In the genomic region with DNA sequence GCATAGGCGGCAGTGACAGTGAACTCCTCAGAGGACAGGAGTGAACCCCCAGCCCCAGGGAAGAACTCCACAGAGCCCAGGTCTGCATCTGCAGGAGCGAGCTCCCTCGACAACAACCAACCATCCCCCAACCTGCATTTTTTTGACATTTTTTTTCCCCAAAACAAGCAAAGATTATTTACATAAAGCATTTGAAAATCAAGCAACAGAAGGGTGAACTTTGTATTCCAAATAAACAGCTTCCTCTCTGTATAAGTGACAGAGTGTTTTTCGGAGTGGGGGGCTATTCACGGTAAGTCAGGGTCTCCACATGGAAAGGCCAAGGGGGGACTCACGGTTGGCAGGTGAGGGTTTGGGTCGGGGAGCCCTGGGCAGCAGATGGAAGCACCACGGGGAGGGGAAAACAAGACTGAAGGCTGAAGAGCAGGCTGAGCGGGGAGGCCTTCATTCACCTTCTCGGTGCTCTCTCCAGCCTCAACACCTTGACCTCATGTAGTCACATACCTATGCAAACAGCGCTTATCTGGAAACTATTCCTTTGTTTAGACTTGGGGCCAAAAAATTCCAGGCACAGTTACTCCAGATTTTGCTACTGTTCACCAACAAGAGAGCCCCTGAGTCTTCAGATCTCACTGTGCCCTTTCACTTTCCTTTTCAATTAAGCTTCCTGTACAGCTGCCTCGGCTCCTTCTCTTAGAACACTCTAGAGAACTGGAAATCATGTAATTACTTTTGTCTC, we compare ENCODE assay signal across 8 cellular contexts. TPM values are rescaled to one million over a fixed set of nuclear protein-coding genes. Genes with fewer than 3 reads are reported as not detected.
DNase-seq lines count a peak whose midpoint lies in the region; ATAC-seq and TF ChIP-seq lines count a peak whose summit lies in the region.

No MANE protein-coding gene starts in this region.

- H3K27ac ChIP-seq in CD4-positive, alpha-beta T cell (ENCODE audit: low read depth, low read length): peak overlapping the region; percentile 75

- intact Hi-C loops in CD4-positive, alpha-beta T cell (cut with DNase I, micrococcal nuclease): loop anchor here (1.0 to 5.0 kb wide), 6 partner anchors 47 to 191 kb away; partner anchors contain the start of genes PRDM15 (in 2 of the 2) and ZBTB21 (in 2 of the 2)

- CTCF ChIA-PET in CD4-positive, alpha-beta T cell (lab: Charles Lee): interaction anchor here (0.9 to 1.8 kb wide), 3 partner anchors 10 to 191 kb away, joined by 5 to 7 read pairs (median 7); no protein-coding TSS in a partner anchor

- peak overlapping the region; percentile 95 for H3K27ac Mint-ChIP-seq in CD4-positive, alpha-beta T cell

- peaks cover 15% of the 10 kb centered on the region for H3K36me3 Mint-ChIP-seq in CD4-positive, alpha-beta T cell (ENCODE audit: low read depth)

- peak; percentile 92 for ATAC-seq in CD4-positive, alpha-beta T cell (ENCODE audit: poor library complexity)
- ATAC-seq in GM19463 (IDR thresholded peaks at IDR 0.05; ENCODE audit: unreplicated experiment): peak; percentile 44
- peak; percentile 69 for ATAC-seq in omental fat pad (ENCODE audit: low FRiP score)

- TF ChIP-seq CTCF in CD4-positive, alpha-beta T cell (IDR thresholded peaks at IDR 0.05): no peak
- no peak for TF ChIP-seq CTCF in omental fat pad (IDR thresholded peaks at IDR 0.05)

- H3K4me3 Mint-ChIP-seq in CD4-positive, alpha-beta T cell: peak overlapping the region; percentile 90

- H3K27me3 ChIP-seq in CD4-positive, alpha-beta T cell (ENCODE audit: control insufficient read depth, insufficient read depth, low read length): no peaks in the 10 kb centered on the region

- peaks cover 55% of the 10 kb centered on the region for H3K4me1 Mint-ChIP-seq in CD4-positive, alpha-beta T cell (ENCODE audit: low read depth)

- DNase-seq in CD4-positive, alpha-beta T cell: peak in 7 of 10 experiments; percentile 1 to 27 (median 9)
- peak; percentile 78 for DNase-seq in M059J (ENCODE audit: low read depth)
- DNase-seq in activated T-cell treated with anti-CD3 and anti-CD28 coated beads for 4 hours: peak; percentile 18
- peak; percentile 79 for DNase-seq in fibroblast of peridontal ligament (ENCODE audit: extremely low read depth)
- no peak for DNase-seq in omental fat pad (ENCODE audit: low spot score)
- no peak for DNase-seq in cortex of kidney (lab: John Stamatoyannopoulos, UW)
- no peak for DNase-seq in NCI-H146 (lab: John Stamatoyannopoulos, UW)

- POLR2A ChIA-PET in CD4-positive, alpha-beta T cell (lab: Charles Lee): interaction anchor here (0.6 to 4.4 kb wide), 14 partner anchors 22 to 1048 kb away, joined by 3 to 44 read pairs (median 4); partner anchors contain the start of genes PRDM15, UBASH3A and ZBTB21

- H3K9me3 ChIP-seq in CD4-positive, alpha-beta T cell (ENCODE audit: control insufficient read depth, low read length): no peaks in the 10 kb centered on the region

- H3K27me3 Mint-ChIP-seq in CD4-positive, alpha-beta T cell: no peaks in the 10 kb centered on the region

- no peaks in the 10 kb centered on the region for H3K9me3 Mint-ChIP-seq in CD4-positive, alpha-beta T cell

RNA-seq across cellular contexts. Expression of gene C2CD2, which starts 27.6 kb away (rescaled TPM):
- 1 to 10 TPM; 8.2 to 8.8 TPM for total RNA-seq in CD4-positive, alpha-beta T cell
- 13.2 and 32.1 TPM in 2 replicates for total RNA-seq in M059J (2014; rRNA removed; shearing (Covaris generic))
- 100 to 1,000 TPM in 2 of 4 donors, 10 to 100 TPM in 2; 57.7 to 264 (median 96.4) TPM for total RNA-seq in omental fat pad

RNA-seq across cellular contexts. Expression of gene PRDM15, which starts 47.1 kb away (rescaled TPM):
- 10 to 100 TPM; 10.4 to 12.0 TPM for total RNA-seq in CD4-positive, alpha-beta T cell
- 4.8 and 8.0 TPM in 2 replicates for total RNA-seq in M059J (2014; rRNA removed; shearing (Covaris generic))
- 10 to 100 TPM in 2 of 4 donors, 1 to 10 TPM in 2; 5.3 to 20.8 (median 13.6) TPM for total RNA-seq in omental fat pad

Comparison
In these comparisons a context has a peak if more than half of its experiments do, and no peak if none do; other contexts are left out.
1. DNase-seq: peak in CD4-positive, alpha-beta T cell (7 of 10), M059J (single experiment), activated T-cell treated with anti-CD3 and anti-CD28 coated beads for 4 hours (single experiment) and fibroblast of peridontal ligament (single experiment); none in omental fat pad (single experiment), cortex of kidney (single experiment) and NCI-H146 (single experiment).
2. Peak in every context shown above with its lines, with median percentiles within 50 percentile points of each other: ATAC-seq.